Comparison of ENCODE assay signal across 8 cellular contexts in the genomic region with DNA sequence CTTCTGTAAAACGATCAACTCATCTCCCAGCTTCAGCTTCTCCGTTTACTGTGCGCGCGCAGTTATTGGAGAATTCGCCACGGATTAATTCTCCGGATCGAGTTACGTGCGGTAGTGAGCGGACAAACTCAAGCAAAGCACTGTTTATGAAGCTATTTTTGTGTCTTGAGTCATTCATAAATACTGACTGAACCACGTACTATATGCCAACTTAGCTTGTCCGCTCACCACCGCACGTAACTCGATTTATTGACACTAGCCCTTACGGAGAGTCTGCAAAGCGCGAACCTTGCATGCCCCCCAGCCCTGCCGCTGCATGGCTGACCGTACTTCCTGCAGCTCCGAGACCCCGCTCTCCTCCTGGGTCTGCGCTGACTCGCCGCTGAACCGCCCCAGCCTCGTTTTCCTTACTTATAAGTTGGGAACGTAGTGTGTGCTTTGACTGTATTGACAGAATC. TPM values are rescaled to one million over a fixed set of nuclear protein-coding genes. Genes with fewer than 3 reads are reported as not detected.
DNase-seq lines count a peak whose midpoint lies in the region; ATAC-seq and TF ChIP-seq lines count a peak whose summit lies in the region.

No MANE protein-coding gene starts in this region.

- RAD21 ChIA-PET in HCT116 (lab: Charles Lee; ENCODE audit: low non-redundant PET in 1 of 2, low total read pairs in 2 of 2, uncharacterized antibody in 2 of 2, unreplicated experiment in 2 of 2): no interaction called here

- H3K36me3 ChIP-seq in HCT116 (ENCODE audit: control insufficient read depth in 1 of 2, insufficient read depth in 2 of 2, low read length in 2 of 2): no peaks in the 10 kb centered on the region
- no peaks in the 10 kb centered on the region for H3K36me3 ChIP-seq in heart left ventricle

- H3K4me2 ChIP-seq in HCT116 (ENCODE audit: low read length): peak overlapping the region; percentile 90

- peak overlapping the region; percentile 87 for H3K9ac ChIP-seq in HCT116 (ENCODE audit: low read length)

- no peak overlapping the region for H2AFZ ChIP-seq in HCT116 (ENCODE audit: low read depth, low read length, poor library complexity, severe bottlenecking)

- H3K27ac ChIP-seq in HCT116 (ENCODE audit: low read depth, low read length) (peak overlapping the region; percentile 97), heart left ventricle (peak overlapping the region; percentile 71 to 98 (median 92))

- WGBS in heart left ventricle, 4 donors: 0 to 1% (median 1%) methylated on average over 26 to 30 of the region's 30 CpGs

- H3K27me3 ChIP-seq in HCT116 (ENCODE audit: insufficient read depth, low read length): no peaks in the 10 kb centered on the region
- no peaks in the 10 kb centered on the region for H3K27me3 ChIP-seq in heart left ventricle

- BruUV-seq in HCT116 (replicated peaks; lab: Mats Ljungman, UMichigan): no TSS peak

- H3K4me3 ChIP-seq in HCT116 (replicated peaks in 1 of 2; ENCODE audit: low read depth in 1 of 2, low read length in 2 of 2) (peak overlapping the region; percentile 73 to 88), heart left ventricle (peak overlapping the region; percentile 68 to 100 (median 92))

- peak; percentile 16 for ATAC-seq in HCT116
- peak; percentile 25 to 48 (median 44) for ATAC-seq in heart left ventricle

- TF ChIP-seq RAD21 in HCT116 (IDR thresholded peaks at IDR 0.05; ENCODE audit: low read depth): no peak

- CTCF ChIA-PET in HCT116 (lab: Charles Lee): interaction anchor here (0.9 to 1.9 kb wide), 5 partner anchors 10 to 70 kb away, joined by 3 to 16 read pairs (median 4); no protein-coding TSS in a partner anchor

- TF ChIP-seq CTCF in HCT116 (IDR thresholded peaks at IDR 0.05 in 2 of 3, conservative IDR thresholded peaks at IDR 0.05 in 1 of 3; ENCODE audit: borderline replicate concordance in 1 of 3, insufficient read depth in 1 of 3, low read depth in 2 of 3, low read length in 2 of 3) (no peak), heart left ventricle (IDR thresholded peaks at IDR 0.05) (no peak)

- H3K4me1 ChIP-seq in HCT116 (ENCODE audit: control insufficient read depth in 1 of 2, insufficient read depth in 2 of 2, low read length in 2 of 2) (peaks cover 8 to 35% of the 10 kb centered on the region in 2 experiments; a peak in 3 of 4 replicates), heart left ventricle (peaks cover 3 to 46% (median 15%) of the 10 kb centered on the region in 12 donors)

- peaks cover 14% of the 10 kb centered on the region; the same call in 1 of the 2 replicates for H4K20me1 ChIP-seq in HCT116 (ENCODE audit: insufficient read depth)

- TF ChIP-seq POLR2A in HCT116 (IDR thresholded peaks at IDR 0.05; ENCODE audit: borderline replicate concordance, extremely low read depth, insufficient read depth, insufficient read length): no peak
- TF ChIP-seq POLR2A in heart left ventricle (IDR thresholded peaks at IDR 0.05): no peak

- POLR2A ChIA-PET in HCT116 (lab: Charles Lee): interaction anchor here (0.8 kb wide), 1 partner anchor 70 kb away, joined by 3 read pairs; no protein-coding TSS in a partner anchor

- peaks cover 53% of the 10 kb centered on the region for H3K79me2 ChIP-seq in HCT116 (ENCODE audit: insufficient read depth, low read length)

- DNase-seq in NCI-H524 (lab: John Stamatoyannopoulos, UW) (peak; percentile 36 to 60), NCI-H524 treated with DMSO at 0.1 percent for 48 hours (lab: John Stamatoyannopoulos, UW) (no peak), HCT116 (ENCODE audit: low read depth, low spot score) (no peak), NCI-H1105 treated with DMSO at 0.1 percent for 48 hours (lab: John Stamatoyannopoulos, UW) (peak; percentile 65), heart left ventricle (peak in 4 of 5 donors; percentile 21 to 69 (median 35)), posterior cingulate gyrus (peak in 6 of 10 donors; percentile 13 to 89 (median 36)), putamen (ENCODE audit: low spot score) (no peak)
- DNase-seq in activated naive CD4-positive, alpha-beta T cell treated with anti-CD3 and anti-CD28 coated beads, Interleukin-2, amount 50 U/mL, for 16 hours: peak; percentile 29

- H3K9me3 ChIP-seq in HCT116 (ENCODE audit: control insufficient read depth in 1 of 2, insufficient read depth in 1 of 2, low read depth in 1 of 2, low read length in 2 of 2) (no peaks in the 10 kb centered on the region), heart left ventricle (no peaks in the 10 kb centered on the region)

- H3K9me2 ChIP-seq in HCT116 (ENCODE audit: insufficient read depth): no peaks in the 10 kb centered on the region

- intact Hi-C loops in HCT116 (cut with micrococcal nuclease) (no loop called here), heart left ventricle (cut with DNase I) (loop anchor here in 4 of 10 donors (2.0 kb wide), 1 partner anchor 70 kb away; a partner anchor contains a TSS), posterior cingulate gyrus (cut with DNase I) (no loop called here)

TF ChIP-seq in HCT116, 20 proteins besides CTCF, POLR2A, EP300 and RAD21:
- TF ChIP-seq, protein P1, sequence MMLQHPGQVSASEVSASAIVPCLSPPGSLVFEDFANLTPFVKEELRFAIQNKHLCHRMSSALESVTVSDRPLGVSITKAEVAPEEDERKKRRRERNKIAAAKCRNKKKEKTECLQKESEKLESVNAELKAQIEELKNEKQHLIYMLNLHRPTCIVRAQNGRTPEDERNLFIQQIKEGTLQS (IDR thresholded peaks at IDR 0.05): no peak

RNA-seq across cellular contexts. Expression of a gene that starts 0.8 kb away (rescaled TPM):
- total RNA-seq in HCT116 (2021; ENCODE audit: unreplicated experiment) (52.0 TPM), heart left ventricle (10 to 100 TPM in 3 of 9 donors, 1 to 10 TPM in 6; 6.0 to 17.7 (median 8.2) TPM)
- polyA plus RNA-seq in HCT116 (2012): 18.6 and 28.0 TPM in 2 replicates
- polyA plus RNA-seq in heart left ventricle: 1 to 10 TPM; 5.8 to 6.9 TPM

RNA-seq across cellular contexts. Expression of a gene that starts 18.1 kb away (rescaled TPM):
- total RNA-seq in HCT116 (2021; ENCODE audit: unreplicated experiment) (0.27 TPM), heart left ventricle (10 to 100 TPM in 1 of 9 donors, 1 to 10 TPM in 4, under 1 TPM in 4; 0.74 to 17.0 (median 1.2) TPM)
- 0.09 and 0.20 TPM in 2 replicates for polyA plus RNA-seq in HCT116 (2012)
- polyA plus RNA-seq in heart left ventricle: 1 to 10 TPM in 1 of 2 donors, under 1 TPM in 1; 0.71 to 1.3 TPM

Comparison
In these comparisons a context has a peak if more than half of its experiments do, and no peak if none do; other contexts are left out.
1. DNase-seq: peak in NCI-H524 (2 of 2), NCI-H1105 treated with DMSO at 0.1 percent for 48 hours (single experiment), activated naive CD4-positive, alpha-beta T cell treated with anti-CD3 and anti-CD28 coated beads, Interleukin-2, amount 50 U/mL, for 16 hours (single experiment), heart left ventricle (4 of 5) and posterior cingulate gyrus (6 of 10); none in NCI-H524 treated with DMSO at 0.1 percent for 48 hours (single experiment), HCT116 (single experiment) and putamen (single experiment).